In the genomic region with DNA sequence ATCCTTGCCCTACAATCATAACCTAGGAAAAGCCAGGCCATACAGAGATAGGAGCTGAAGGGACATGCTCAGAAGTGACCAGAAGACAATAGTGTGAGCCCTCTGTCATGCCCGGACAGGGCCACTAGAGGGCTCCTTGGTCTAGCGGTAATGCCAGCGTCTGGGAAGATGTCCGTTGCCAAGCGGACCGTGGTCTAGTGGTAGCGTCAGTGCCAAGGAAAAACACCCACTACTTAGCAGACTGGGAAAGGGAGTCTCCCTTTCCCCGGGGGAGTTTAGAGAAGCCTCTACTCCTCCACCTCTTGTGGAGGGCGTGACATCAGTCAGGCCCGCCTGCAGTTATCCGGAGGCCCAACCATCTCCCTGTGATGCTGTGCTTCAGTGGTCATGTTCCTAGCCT, we compare ENCODE assay signal across 7 cellular contexts. TPM values are rescaled to one million over a fixed set of nuclear protein-coding genes. Genes with fewer than 3 reads are reported as not detected.
DNase-seq lines count a peak whose midpoint lies in the region; ATAC-seq, FAIRE-seq and TF ChIP-seq lines count a peak whose summit lies in the region.
"Not testable (repeated sequence)": the region's sequence is repeated elsewhere in the genome, so short reads cannot be mapped to it uniquely, and the experiment has no call there.

No MANE protein-coding gene starts in this region.

- H3K27ac Mint-ChIP-seq in activated T-cell treated with anti-CD3 and anti-CD28 coated beads, Interleukin-2, amount 50 U/mL, for 24 hours; endodermal cell: not testable (repeated sequence)

- H3K4me3 Mint-ChIP-seq in activated T-cell treated with anti-CD3 and anti-CD28 coated beads, Interleukin-2, amount 50 U/mL, for 24 hours; endodermal cell: not testable (repeated sequence)

- not testable (repeated sequence) for H3K27me3 ChIP-seq in RWPE2 (ENCODE audit: insufficient read depth, poor library complexity, severe bottlenecking); endodermal cell (ENCODE audit: control insufficient read depth, insufficient read depth, low read length, poor library complexity, severe bottlenecking)

- not testable (repeated sequence) for H3K9ac ChIP-seq in endodermal cell (ENCODE audit: extremely low read depth, low read length, poor library complexity, severe bottlenecking)

- H3K4me3 ChIP-seq in RWPE2 (ENCODE audit: severe bottlenecking); endodermal cell (ENCODE audit: low read length): not testable (repeated sequence)

- peaks cover 93% of the 10 kb centered on the region for H3K36me3 Mint-ChIP-seq in activated T-cell treated with anti-CD3 and anti-CD28 coated beads, Interleukin-2, amount 50 U/mL, for 24 hours (ENCODE audit: low read depth)
- peaks cover 51% of the 10 kb centered on the region for H3K36me3 Mint-ChIP-seq in endodermal cell (ENCODE audit: low read depth)

- WGBS in endodermal cell (ENCODE audit: insufficient coverage in 1 of 2, insufficient read length in 1 of 2), 2 experiments, result 44 to 59% methylated on average over 4 to 11 of the region's 11 CpGs

- peak; percentile 87 for TF ChIP-seq CTCF in RWPE2 (IDR thresholded peaks at IDR 0.05; ENCODE audit: poor library complexity, severe bottlenecking)
- TF ChIP-seq CTCF in endodermal cell (conservative IDR thresholded peaks at IDR 0.05), result peak; percentile 82

- DNase-seq in NCI-H1092 treated with DMSO at 0.1 percent for 48 hours (lab: John Stamatoyannopoulos, UW) (peak; percentile 82), endodermal cell (peak; percentile 90), kidney tubule cell (ENCODE audit: low spot score) (peak; percentile 63), renal cortical epithelial cell (ENCODE audit: low read depth) (peak; percentile 52)
- DNase-seq in RWPE2 (ENCODE audit: low spot score), result not testable (repeated sequence)
- peak; percentile 64 for DNase-seq in activated T-cell treated with anti-CD3 and anti-CD28 coated beads, Interleukin-2, amount 50 U/mL, for 24 hours

- ATAC-seq in RWPE2 (ENCODE audit: low read depth), result not testable (repeated sequence)

- H3K27ac ChIP-seq in RWPE2 (ENCODE audit: poor library complexity, severe bottlenecking); endodermal cell (ENCODE audit: low read depth, low read length): not testable (repeated sequence)

- H3K4me1 ChIP-seq in RWPE2 (ENCODE audit: insufficient read depth, poor library complexity, severe bottlenecking); endodermal cell (ENCODE audit: control insufficient read depth, insufficient read depth, low read length): not testable (repeated sequence)

- not testable (repeated sequence) for H3K27me3 Mint-ChIP-seq in activated T-cell treated with anti-CD3 and anti-CD28 coated beads, Interleukin-2, amount 50 U/mL, for 24 hours; endodermal cell (ENCODE audit: insufficient read depth)

- peaks cover 11% of the 10 kb centered on the region for H3K4me1 Mint-ChIP-seq in activated T-cell treated with anti-CD3 and anti-CD28 coated beads, Interleukin-2, amount 50 U/mL, for 24 hours (ENCODE audit: low read depth)
- H3K4me1 Mint-ChIP-seq in endodermal cell, result not testable (repeated sequence)

- not testable (repeated sequence) for H3K9me3 ChIP-seq in RWPE2 (ENCODE audit: severe bottlenecking); endodermal cell (ENCODE audit: control insufficient read depth, low read length)

- peak; percentile 66 for FAIRE-seq in G401.6 (lab: Jason Lieb, UNC)

- H3K36me3 ChIP-seq in RWPE2 (ENCODE audit: low read depth) (peaks cover 71% of the 10 kb centered on the region), endodermal cell (ENCODE audit: control insufficient read depth, insufficient read depth, low read length) (peaks cover 53% of the 10 kb centered on the region)

- not testable (repeated sequence) for H3K9me3 Mint-ChIP-seq in activated T-cell treated with anti-CD3 and anti-CD28 coated beads, Interleukin-2, amount 50 U/mL, for 24 hours; endodermal cell

RNA-seq across cellular contexts. Expression of a gene that starts 12.3 kb away (rescaled TPM):
- total RNA-seq in endodermal cell (100 to 1,000 TPM in 1 of 2 donors, 10 to 100 TPM in 1; 85.7 to 111 TPM), renal cortical epithelial cell (29.0 and 51.4 TPM in 2 replicates)
- 138 TPM for polyA plus RNA-seq in endodermal cell (2013, experiment 1 of 2)
- polyA plus RNA-seq in endodermal cell (2013, experiment 2 of 2), result 118 TPM

RNA-seq across cellular contexts. Expression of a gene that starts 44.2 kb away (rescaled TPM):
- total RNA-seq in endodermal cell (100 to 1,000 TPM; 260 to 287 TPM), renal cortical epithelial cell (503 and 992 TPM in 2 replicates)
- polyA plus RNA-seq in endodermal cell (2013, experiment 1 of 2), result 201 TPM
- polyA plus RNA-seq in endodermal cell (2013, experiment 2 of 2), result 190 TPM
